ENCODE assay signal across 31 cellular contexts in the genomic region with DNA sequence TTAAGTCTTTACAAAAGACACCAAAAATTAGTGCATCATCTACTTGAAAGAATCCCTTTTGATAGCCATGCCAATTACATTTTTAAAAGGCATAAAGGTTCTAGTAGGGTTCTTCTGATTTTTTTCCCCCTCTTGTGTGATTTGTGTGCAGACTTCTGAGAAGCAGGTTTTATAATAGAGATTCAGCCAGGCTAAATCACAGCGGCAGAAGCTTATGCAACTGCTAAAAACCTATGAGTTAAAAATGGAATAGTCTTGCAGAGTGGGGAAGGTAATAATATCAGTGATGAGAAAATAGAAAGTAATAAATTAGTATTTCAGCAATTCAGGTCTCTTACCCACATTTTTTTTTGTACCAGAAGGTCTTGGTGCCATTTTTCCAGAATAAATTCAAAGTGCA. TPM values are rescaled to one million over a fixed set of nuclear protein-coding genes. Genes with fewer than 3 reads are reported as not detected.
"Had no signal": no experiment of that assay in that cellular context is flagged by ENCODE, and none has a peak within 500 bp of the region (broad histone marks: within the 10 kb centered on the region; RNA-seq: fewer than 3 reads in every experiment).

No MANE protein-coding gene starts in this region.

- H3K27ac Mint-ChIP-seq: activated CD4-positive, alpha-beta T cell treated with anti-CD3 and anti-CD28 coated beads, Interleukin-2, amount 10 ng/mL, durations not matched to agents 24 days and 14 days; activated CD8-positive, alpha-beta T cell treated with anti-CD3 and anti-CD28 coated beads for 36 hours; activated naive CD8-positive, alpha-beta T cell treated with anti-CD3 and anti-CD28 coated beads for 36 hours; activated T-cell treated with anti-CD3 and anti-CD28 coated beads, Interleukin-2, amount 50 U/mL, for 72 hours; activated T-helper 17 cell treated with anti-CD3 and anti-CD28 coated beads, Interleukin-2, amount 50 U/mL, for 72 hours; T-helper 1 cell treated with Interleukin-12 subunit alpha and Interleukin-12 subunit beta and Interleukin-4 antibody, amounts not matched to agents 30 μg/mL and 1 μg/mL, for 36 hours; T-helper 2 cell treated with Interferon-gamma antibody and Interleukin-4, amounts not matched to agents 5 μg/mL and 100 μg/mL, for 36 hours had no signal

- ATAC-seq: activated CD8-positive, alpha-beta T cell treated with anti-CD3 and anti-CD28 coated beads for 36 hours; activated T-cell treated with anti-CD3 and anti-CD28 coated beads, Interleukin-2, amount 50 U/mL, for 72 hours; activated T-helper 17 cell treated with anti-CD3 and anti-CD28 coated beads, Interleukin-2, amount 50 U/mL, for 72 hours; body of pancreas; Panc1 had no signal

- H3K27ac ChIP-seq: body of pancreas, SJSA1 had no signal

- H3K4me3 Mint-ChIP-seq: activated CD4-positive, alpha-beta T cell treated with anti-CD3 and anti-CD28 coated beads, Interleukin-2, amount 10 ng/mL, durations not matched to agents 24 days and 14 days; activated CD8-positive, alpha-beta T cell treated with anti-CD3 and anti-CD28 coated beads for 36 hours; activated naive CD8-positive, alpha-beta T cell treated with anti-CD3 and anti-CD28 coated beads for 36 hours; activated T-cell treated with anti-CD3 and anti-CD28 coated beads, Interleukin-2, amount 50 U/mL, for 72 hours; activated T-helper 17 cell treated with anti-CD3 and anti-CD28 coated beads, Interleukin-2, amount 50 U/mL, for 72 hours; T-helper 1 cell treated with Interleukin-12 subunit alpha and Interleukin-12 subunit beta and Interleukin-4 antibody, amounts not matched to agents 30 μg/mL and 1 μg/mL, for 36 hours; T-helper 2 cell treated with Interferon-gamma antibody and Interleukin-4, amounts not matched to agents 5 μg/mL and 100 μg/mL, for 36 hours had no signal

- H3K4me1 Mint-ChIP-seq: activated CD4-positive, alpha-beta T cell treated with anti-CD3 and anti-CD28 coated beads, Interleukin-2, amount 10 ng/mL, durations not matched to agents 24 days and 14 days; activated T-helper 17 cell treated with anti-CD3 and anti-CD28 coated beads, Interleukin-2, amount 50 U/mL, for 72 hours had no signal

- H3K36me3 Mint-ChIP-seq: activated naive CD8-positive, alpha-beta T cell treated with anti-CD3 and anti-CD28 coated beads for 36 hours had no signal

- DNase-seq: activated CD4-positive, alpha-beta T cell treated with anti-CD3 and anti-CD28 coated beads, Interleukin-2, amount 10 ng/mL, durations not matched to agents 24 days and 14 days; activated CD4-positive, alpha-beta T cell treated with anti-CD3 and anti-CD28 coated beads, Interleukin-2, amount 50 U/mL, for 4 hours; activated CD8-positive, alpha-beta T cell treated with anti-CD3 and anti-CD28 coated beads for 36 hours; activated effector memory CD4-positive, alpha-beta T cell treated with anti-CD3 and anti-CD28 coated beads, Interleukin-2, amount 50 U/mL, for 16 hours; activated naive CD4-positive, alpha-beta T cell; activated naive CD4-positive, alpha-beta T cell treated with anti-CD3 and anti-CD28 coated beads, Interleukin-2, amount 50 U/mL, for 16 hours; activated naive CD8-positive, alpha-beta T cell treated with anti-CD3 and anti-CD28 coated beads for 36 hours; activated T-cell treated with anti-CD3 and anti-CD28 coated beads, Interleukin-2, amount 50 U/mL, for 1 hour; activated T-cell treated with anti-CD3 and anti-CD28 coated beads, Interleukin-2, amount 50 U/mL, for 72 hours; body of pancreas; Karpas-422; KBM-7; NCI-H1105; NCI-H1417 treated with DMSO at 0.1 percent for 48 hours; NCI-H187 treated with DMSO at 0.1 percent for 48 hours; NCI-H2081; NCI-H2171 treated with DMSO at 0.1 percent for 48 hours; NCI-H345; NCI-H524 treated with DMSO at 0.1 percent for 48 hours; SHP77 treated with DMSO at 0.1 percent for 48 hours; SK-N-SH had no signal

- H3K4me1 ChIP-seq: body of pancreas, SJSA1 had no signal

- H3K27me3 ChIP-seq: body of pancreas had no signal

- H3K9me3 Mint-ChIP-seq: activated CD4-positive, alpha-beta T cell treated with anti-CD3 and anti-CD28 coated beads, Interleukin-2, amount 10 ng/mL, durations not matched to agents 24 days and 14 days; activated CD8-positive, alpha-beta T cell treated with anti-CD3 and anti-CD28 coated beads for 36 hours; activated naive CD8-positive, alpha-beta T cell treated with anti-CD3 and anti-CD28 coated beads for 36 hours; activated T-cell treated with anti-CD3 and anti-CD28 coated beads, Interleukin-2, amount 50 U/mL, for 72 hours; activated T-helper 17 cell treated with anti-CD3 and anti-CD28 coated beads, Interleukin-2, amount 50 U/mL, for 72 hours; T-helper 1 cell treated with Interleukin-12 subunit alpha and Interleukin-12 subunit beta and Interleukin-4 antibody, amounts not matched to agents 30 μg/mL and 1 μg/mL, for 36 hours; T-helper 2 cell treated with Interferon-gamma antibody and Interleukin-4, amounts not matched to agents 5 μg/mL and 100 μg/mL, for 36 hours had no signal

- H3K9ac ChIP-seq: SK-N-SH had no signal

- H3K36me3 ChIP-seq: SJSA1 had no signal

- H3K4me3 ChIP-seq: body of pancreas, SJSA1 had no signal

RNA-seq across cellular contexts. Expression of a gene that starts 17.7 kb away (rescaled TPM):
- total RNA-seq: activated CD4-positive, alpha-beta T cell treated with anti-CD3 and anti-CD28 coated beads, Interleukin-2, amount 10 ng/mL, durations not matched to agents 24 days and 14 days; activated CD8-positive, alpha-beta memory T cell treated with anti-CD3 and anti-CD28 coated beads for 36 hours; activated CD8-positive, alpha-beta T cell treated with anti-CD3 and anti-CD28 coated beads for 36 hours; activated naive CD8-positive, alpha-beta T cell treated with anti-CD3 and anti-CD28 coated beads for 36 hours; activated T-cell treated with anti-CD3 and anti-CD28 coated beads, Interleukin-2, amount 50 U/mL, for 72 hours; activated T-helper 17 cell treated with anti-CD3 and anti-CD28 coated beads, Interleukin-2, amount 50 U/mL, for 72 hours; astrocyte; bronchial epithelial cell; NCI-H460; RPMI7951 had no signal
